ENCODE assay signal across 8 cellular contexts in the genomic region with DNA sequence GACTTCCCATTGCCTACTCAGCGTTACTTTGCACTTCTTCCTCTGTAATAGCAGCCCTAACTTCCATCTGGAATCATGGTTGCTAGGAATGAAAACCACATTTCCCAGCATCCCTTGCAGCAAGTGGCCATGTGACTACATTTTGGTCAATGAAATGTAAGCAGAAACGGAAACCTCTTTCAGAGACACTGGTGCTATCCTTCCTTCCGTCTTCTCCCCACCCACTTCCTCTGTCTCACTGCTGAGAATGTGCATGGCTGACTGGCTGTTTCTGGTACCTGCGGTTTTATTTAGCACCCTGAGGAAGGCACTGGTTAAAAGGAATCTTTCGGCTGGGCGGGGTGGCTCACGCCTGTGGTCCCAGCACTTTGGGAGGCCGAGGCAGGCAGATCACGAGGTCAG.
DNase-seq lines count a peak whose midpoint lies in the region; ATAC-seq and TF ChIP-seq lines count a peak whose summit lies in the region.

No MANE protein-coding gene starts in this region.

- H3K27me3 Mint-ChIP-seq in nephron progenitor cell (ENCODE audit: low read depth, poor library complexity), result no peaks in the 10 kb centered on the region

- H2AFZ ChIP-seq in KMS-11 (ENCODE audit: low read depth), result peak overlapping the region; percentile 44

- no peaks in the 10 kb centered on the region for H4K20me1 ChIP-seq in KMS-11 (ENCODE audit: insufficient read depth)

- H3K27ac Mint-ChIP-seq in nephron progenitor cell, result no peak overlapping the region

- no peaks in the 10 kb centered on the region for H3K9me3 Mint-ChIP-seq in nephron progenitor cell

- no peak overlapping the region for H3K27ac ChIP-seq in KMS-11

- H3K4me2 ChIP-seq in KMS-11, result no peak overlapping the region

- H3K4me3 ChIP-seq in KMS-11 (IDR thresholded peaks at IDR 0.05; ENCODE audit: insufficient read depth, low read depth, low read length), result no peak overlapping the region

- H3K9ac ChIP-seq in KMS-11, result no peak overlapping the region

- no peaks in the 10 kb centered on the region for H3K79me2 ChIP-seq in KMS-11 (ENCODE audit: insufficient read depth, low read depth)

- no peaks in the 10 kb centered on the region for H3K4me1 ChIP-seq in KMS-11 (ENCODE audit: low read depth, poor library complexity, severe bottlenecking)

- H3K4me3 Mint-ChIP-seq in nephron progenitor cell, result no peak overlapping the region

- H3K36me3 Mint-ChIP-seq in nephron progenitor cell (ENCODE audit: low read depth), result peaks cover 4% of the 10 kb centered on the region

- TF ChIP-seq CTCF in KMS-11 (conservative IDR thresholded peaks at IDR 0.05; ENCODE audit: low read depth, low read length) (no peak), nephron progenitor cell (IDR thresholded peaks at IDR 0.05) (no peak)

- DNase-seq in NCI-H524 (lab: John Stamatoyannopoulos, UW), result peak; percentile 46 to 50
- no peak for DNase-seq in NCI-H524 treated with DMSO at 0.1 percent for 48 hours (lab: John Stamatoyannopoulos, UW)
- DNase-seq in activated CD4-positive, CD25-positive, alpha-beta regulatory T cell (lab: John Stamatoyannopoulos, UW), result peak; percentile 11 to 45 (median 33)
- peak; percentile 6 for DNase-seq in dermis blood vessel endothelial cell
- peak; percentile 45 to 67 for DNase-seq in stimulated activated CD4-positive, alpha-beta T cell treated with anti-CD3 and anti-CD28 coated beads, Interleukin-4, amount 100 ng/mL, for 48 hours (ENCODE audit: low read depth in 2 of 2)
- no peak for DNase-seq in nephron progenitor cell

- H3K36me3 ChIP-seq in KMS-11 (ENCODE audit: insufficient read depth), result no peaks in the 10 kb centered on the region

- H3K27me3 ChIP-seq in KMS-11 (ENCODE audit: insufficient read depth, low read depth), result no peaks in the 10 kb centered on the region

- ATAC-seq in GM18858 (IDR thresholded peaks at IDR 0.05; ENCODE audit: unreplicated experiment), result no peak

- peaks cover 44% of the 10 kb centered on the region for H3K4me1 Mint-ChIP-seq in nephron progenitor cell

Comparison
In these comparisons a context has a peak if more than half of its experiments do, and no peak if none do; other contexts are left out.
1. DNase-seq: peak in NCI-H524 (2 of 2), activated CD4-positive, CD25-positive, alpha-beta regulatory T cell (4 of 4), dermis blood vessel endothelial cell (single experiment) and stimulated activated CD4-positive, alpha-beta T cell treated with anti-CD3 and anti-CD28 coated beads, Interleukin-4, amount 100 ng/mL, for 48 hours (2 of 2); none in NCI-H524 treated with DMSO at 0.1 percent for 48 hours (single experiment) and nephron progenitor cell (single experiment).